9 cellular contexts compared by ENCODE assay signal in genomic region chr2:177245010-177245422, GRCh38. TPM values are rescaled to one million over a fixed set of nuclear protein-coding genes. Genes with fewer than 3 reads are reported as not detected.
DNase-seq lines count a peak whose midpoint lies in the region; ATAC-seq and TF ChIP-seq lines count a peak whose summit lies in the region.
"Had no signal": no experiment of that assay in that cellular context is flagged by ENCODE, and none has a peak within 500 bp of the region (broad histone marks: within the 10 kb centered on the region; RNA-seq: fewer than 3 reads in every experiment).

No MANE protein-coding gene starts in this region.

- peak overlapping the region; percentile 38 for H3K27ac ChIP-seq in upper lobe of right lung

- no peaks in the 10 kb centered on the region for H3K27me3 Mint-ChIP-seq in activated naive CD4-positive, alpha-beta T cell treated with anti-CD3 and anti-CD28 coated beads, Interleukin-2, amount 50 U/mL, for 24 hours
- H3K27me3 Mint-ChIP-seq in activated CD8-positive, alpha-beta T cell treated with anti-CD3 and anti-CD28 coated beads, Interleukin-2, amount 10 ng/mL, durations not matched to agents 7 days and 5 days (ENCODE audit: low read depth) = no peaks in the 10 kb centered on the region

- no peak for DNase-seq in activated naive CD4-positive, alpha-beta T cell (lab: John Stamatoyannopoulos, UW)
- no peak for DNase-seq in activated CD8-positive, alpha-beta T cell treated with anti-CD3 and anti-CD28 coated beads, Interleukin-2, amount 10 ng/mL, durations not matched to agents 7 days and 5 days
- DNase-seq in iris pigment epithelial cell (ENCODE audit: low read depth) (peak; percentile 72), upper lobe of right lung (no peak), NCI-H2227 treated with DMSO at 0.1 percent for 48 hours (lab: John Stamatoyannopoulos, UW) (no peak), NCI-H524 (lab: John Stamatoyannopoulos, UW) (no peak)
- DNase-seq: anterior cingulate cortex had no signal

- H3K36me3 Mint-ChIP-seq in activated naive CD4-positive, alpha-beta T cell treated with anti-CD3 and anti-CD28 coated beads, Interleukin-2, amount 50 U/mL, for 24 hours = peaks cover 9% of the 10 kb centered on the region
- peaks cover 37% of the 10 kb centered on the region for H3K36me3 Mint-ChIP-seq in activated CD8-positive, alpha-beta T cell treated with anti-CD3 and anti-CD28 coated beads, Interleukin-2, amount 10 ng/mL, durations not matched to agents 7 days and 5 days (ENCODE audit: low read depth)

- no peaks in the 10 kb centered on the region for H3K9me3 Mint-ChIP-seq in activated naive CD4-positive, alpha-beta T cell treated with anti-CD3 and anti-CD28 coated beads, Interleukin-2, amount 50 U/mL, for 24 hours
- H3K9me3 Mint-ChIP-seq in activated CD8-positive, alpha-beta T cell treated with anti-CD3 and anti-CD28 coated beads, Interleukin-2, amount 10 ng/mL, durations not matched to agents 7 days and 5 days (ENCODE audit: insufficient read depth) = no peaks in the 10 kb centered on the region

- no peaks in the 10 kb centered on the region for H3K27me3 ChIP-seq in upper lobe of right lung

- H3K4me3 Mint-ChIP-seq in activated naive CD4-positive, alpha-beta T cell treated with anti-CD3 and anti-CD28 coated beads, Interleukin-2, amount 50 U/mL, for 24 hours = no peak overlapping the region
- H3K4me3 Mint-ChIP-seq in activated CD8-positive, alpha-beta T cell treated with anti-CD3 and anti-CD28 coated beads, Interleukin-2, amount 10 ng/mL, durations not matched to agents 7 days and 5 days = no peak overlapping the region

- CTCF ChIA-PET in activated CD8-positive, alpha-beta T cell treated with anti-CD3 and anti-CD28 coated beads, Interleukin-2, amount 10 ng/mL, durations not matched to agents 7 days and 5 days (lab: Charles Lee) = interaction anchor here (1.7 kb wide), 1 partner anchor 18 kb away, joined by 4 read pairs; no protein-coding TSS in a partner anchor

- peaks cover 7% of the 10 kb centered on the region for H3K36me3 ChIP-seq in upper lobe of right lung

- peak overlapping the region; percentile 78 for H3K27ac Mint-ChIP-seq in activated naive CD4-positive, alpha-beta T cell treated with anti-CD3 and anti-CD28 coated beads, Interleukin-2, amount 50 U/mL, for 24 hours
- peak overlapping the region; percentile 46 for H3K27ac Mint-ChIP-seq in activated CD8-positive, alpha-beta T cell treated with anti-CD3 and anti-CD28 coated beads, Interleukin-2, amount 10 ng/mL, durations not matched to agents 7 days and 5 days

- peaks cover 87% of the 10 kb centered on the region for H3K4me1 ChIP-seq in upper lobe of right lung

- peaks cover 85% of the 10 kb centered on the region for H3K4me1 Mint-ChIP-seq in activated naive CD4-positive, alpha-beta T cell treated with anti-CD3 and anti-CD28 coated beads, Interleukin-2, amount 50 U/mL, for 24 hours
- peaks cover 62% of the 10 kb centered on the region for H3K4me1 Mint-ChIP-seq in activated CD8-positive, alpha-beta T cell treated with anti-CD3 and anti-CD28 coated beads, Interleukin-2, amount 10 ng/mL, durations not matched to agents 7 days and 5 days (ENCODE audit: low read depth)

- POLR2A ChIA-PET in activated CD8-positive, alpha-beta T cell treated with anti-CD3 and anti-CD28 coated beads, Interleukin-2, amount 10 ng/mL, durations not matched to agents 7 days and 5 days (lab: Charles Lee) = interaction anchor here (1.2 to 1.7 kb wide), 2 partner anchors 17 to 19 kb away, joined by 4 to 14 read pairs; partner anchors contain the start of gene NFE2L2

- no peak for TF ChIP-seq CTCF in upper lobe of right lung (IDR thresholded peaks at IDR 0.05)

- H3K4me3 ChIP-seq in upper lobe of right lung = no peak overlapping the region

- intact Hi-C loops in upper lobe of right lung (cut with DNase I) = no loop called here

- ATAC-seq in activated CD8-positive, alpha-beta T cell treated with anti-CD3 and anti-CD28 coated beads, Interleukin-2, amount 10 ng/mL, durations not matched to agents 7 days and 5 days = no peak
- no peak for ATAC-seq in upper lobe of right lung
- ATAC-seq in GM21786 (IDR thresholded peaks at IDR 0.05; ENCODE audit: unreplicated experiment) = no peak

- H3K9me3 ChIP-seq in upper lobe of right lung = no peaks in the 10 kb centered on the region

RNA-seq across cellular contexts. Expression of gene NFE2L2, which starts 19.5 kb away (rescaled TPM):
- 10 to 100 TPM; 61.3 to 64.3 TPM for total RNA-seq in activated CD8-positive, alpha-beta T cell treated with anti-CD3 and anti-CD28 coated beads, Interleukin-2, amount 10 ng/mL, durations not matched to agents 7 days and 5 days
- total RNA-seq in upper lobe of right lung = 105 TPM

RNA-seq across cellular contexts. Expression of gene HNRNPA3, which starts 32.4 kb away (rescaled TPM):
- total RNA-seq in activated CD8-positive, alpha-beta T cell treated with anti-CD3 and anti-CD28 coated beads, Interleukin-2, amount 10 ng/mL, durations not matched to agents 7 days and 5 days = 100 to 1,000 TPM; 329 to 350 TPM
- total RNA-seq in upper lobe of right lung = 139 TPM
